Comparison of ENCODE assay signal across 22 cellular contexts in the genomic region with DNA sequence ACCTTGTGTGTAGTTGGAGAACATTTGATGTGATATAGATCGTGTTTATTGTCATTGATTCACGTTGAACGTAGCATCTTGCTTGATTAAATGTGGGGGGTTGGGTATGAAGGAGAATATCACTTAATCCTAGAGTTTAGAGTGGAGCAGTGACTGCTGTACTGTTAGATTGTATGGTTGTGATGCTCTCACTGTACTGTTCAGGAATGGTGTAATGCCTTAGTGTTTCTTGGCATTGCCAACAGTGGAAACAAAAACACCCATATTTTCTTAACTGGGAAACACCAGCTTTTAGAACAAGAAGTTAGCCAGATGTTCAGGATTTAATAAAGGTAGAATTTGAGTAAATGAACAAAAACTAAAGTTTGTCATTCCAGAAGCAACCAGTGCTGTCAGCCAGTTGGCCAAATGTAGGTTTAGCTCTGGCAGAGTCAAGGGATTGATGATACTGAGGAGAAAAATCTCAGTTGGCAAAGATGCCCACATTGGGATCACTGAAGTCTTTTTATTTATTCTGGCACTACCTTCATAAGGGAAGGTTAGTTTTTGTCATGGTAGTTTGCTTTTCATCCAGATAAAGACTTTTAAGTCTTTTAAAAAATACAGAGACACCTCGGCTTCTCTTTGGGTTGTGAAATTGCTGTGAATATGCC.
DNase-seq lines count a peak whose midpoint lies in the region; ATAC-seq, FAIRE-seq and TF ChIP-seq lines count a peak whose summit lies in the region.
"Had no signal": no experiment of that assay in that cellular context is flagged by ENCODE, and none has a peak within 500 bp of the region (broad histone marks: within the 10 kb centered on the region; RNA-seq: fewer than 3 reads in every experiment).

No MANE protein-coding gene starts in this region.

- H3K27me3 Mint-ChIP-seq in astrocyte (ENCODE audit: low read depth, unreplicated experiment): no peaks in the 10 kb centered on the region

- no peaks in the 10 kb centered on the region for H3K9me3 Mint-ChIP-seq in astrocyte (ENCODE audit: unreplicated experiment)
- H3K9me3 Mint-ChIP-seq: HFFc6 had no signal

- ATAC-seq in HepG2 (no peak), HG03196 (IDR thresholded peaks at IDR 0.05; ENCODE audit: unreplicated experiment) (no peak), body of pancreas (no peak)
- ATAC-seq: PC-3 had no signal

- CTCF ChIA-PET in mammary epithelial cell (lab: Charles Lee; ENCODE audit: low non-redundant PET): no interaction called here
- CTCF ChIA-PET in HepG2 (lab: Yijun Ruan, JAX; ENCODE audit: low intra/inter-chr PET ratio, low total read pairs): no interaction called here

- no peak overlapping the region for H3K4me2 ChIP-seq in mammary epithelial cell (ENCODE audit: insufficient read depth, low read depth, low read length)
- H3K4me2 ChIP-seq in astrocyte (ENCODE audit: low read length): no peak overlapping the region
- H3K4me2 ChIP-seq in HepG2 (ENCODE audit: low read depth, low read length): no peak overlapping the region
- H3K4me2 ChIP-seq: BLaER1 had no signal

- in situ Hi-C loops in mammary epithelial cell (cut with MboI; ENCODE audit: low sequenced_read_pairs in 2 of 2): no loop called here
- in situ Hi-C loops in HepG2 (cut with HindIII; ENCODE audit: extremely low pct_ligation_motif_present, low pct_unique_long_range_greater_than_20kb): no loop called here

- H2AFZ ChIP-seq in mammary epithelial cell (ENCODE audit: low read depth, low read length): no peak overlapping the region
- H2AFZ ChIP-seq in astrocyte (ENCODE audit: low read depth, low read length): no peak overlapping the region
- H2AFZ ChIP-seq in HepG2 (ENCODE audit: low read length): no peak overlapping the region

- no peak overlapping the region for H3K4me3 Mint-ChIP-seq in astrocyte (ENCODE audit: unreplicated experiment)
- H3K4me3 Mint-ChIP-seq: HFFc6 had no signal

- WGBS in mammary epithelial cell (ENCODE audit: low coverage, missing lambda C conversion rate): 77% methylated on average over 4 of the region's 4 CpGs
- 95% methylated on average over 4 of the region's 4 CpGs for WGBS in HepG2 (ENCODE audit: low lambda C conversion rate)
- 76 to 81% methylated on average over 4 of the region's 4 CpGs for WGBS in body of pancreas, 2 donors

- TF ChIP-seq RAD21 in HepG2 (CRISPR knock-in tag; IDR thresholded peaks at IDR 0.05): no peak

- dilution Hi-C loops in mammary epithelial cell (cut with HindIII; ENCODE audit: low sequenced_read_pairs): no loop called here

- H3K27me3 ChIP-seq in mammary epithelial cell (ENCODE audit: insufficient read depth, low read length) (no peaks in the 10 kb centered on the region), breast epithelium (no peaks in the 10 kb centered on the region), astrocyte (ENCODE audit: insufficient read depth, low read length) (no peaks in the 10 kb centered on the region), HepG2 (ENCODE audit: control insufficient read depth in 1 of 2, insufficient read depth in 2 of 2, low read length in 2 of 2) (no peaks in the 10 kb centered on the region), body of pancreas (no peaks in the 10 kb centered on the region)
- H3K27me3 ChIP-seq: BLaER1, SJCRH30 had no signal

- TF ChIP-seq EP300 in HepG2 (IDR thresholded peaks at IDR 0.05; ENCODE audit: low read depth in 2 of 2, low read length in 2 of 2): no peak
- TF ChIP-seq EP300 in HepG2 (CRISPR knock-in tag; IDR thresholded peaks at IDR 0.05; ENCODE audit: borderline replicate concordance): no peak

- TF ChIP-seq POLR2A in breast epithelium (IDR thresholded peaks at IDR 0.05) (no peak), HepG2 (IDR thresholded peaks at IDR 0.05; ENCODE audit: insufficient read depth in 1 of 2, low read depth in 2 of 2, low read length in 2 of 2) (no peak), body of pancreas (IDR thresholded peaks at IDR 0.05) (no peak)

- no peak overlapping the region for H3K27ac Mint-ChIP-seq in astrocyte (ENCODE audit: unreplicated experiment)
- H3K27ac Mint-ChIP-seq: HFFc6 had no signal

- H3K36me3 Mint-ChIP-seq in astrocyte (ENCODE audit: low read depth, unreplicated experiment): peaks cover 3% of the 10 kb centered on the region

- H3K79me2 ChIP-seq in mammary epithelial cell (ENCODE audit: insufficient read depth, low read length) (peaks cover 98% of the 10 kb centered on the region), astrocyte (ENCODE audit: insufficient read depth, low read length) (peaks cover 99% of the 10 kb centered on the region), HepG2 (ENCODE audit: insufficient read depth, low read length) (peaks cover 7% of the 10 kb centered on the region)

- no peak for FAIRE-seq in astrocyte (lab: Jason Lieb, UNC)
- no peak for FAIRE-seq in HepG2 (lab: Jason Lieb, UNC)
- FAIRE-seq: GM12892, H1 had no signal

- H3K4me3 ChIP-seq in mammary epithelial cell (replicated peaks in 1 of 3; ENCODE audit: insufficient read depth in 1 of 3, low read depth in 2 of 3, low read length in 3 of 3): no peak overlapping the region
- no peak overlapping the region for H3K4me3 ChIP-seq in breast epithelium
- H3K4me3 ChIP-seq in astrocyte (ENCODE audit: insufficient read depth, low read depth, low read length): no peak overlapping the region
- H3K4me3 ChIP-seq in HepG2 (replicated peaks in 1 of 3; ENCODE audit: insufficient read depth in 1 of 3, low read depth in 2 of 3, low read length in 3 of 3): no peak overlapping the region
- H3K4me3 ChIP-seq in body of pancreas: no peak overlapping the region
- H3K4me3 ChIP-seq: BLaER1, SJCRH30 had no signal

- intact Hi-C loops in mammary epithelial cell (cut with micrococcal nuclease) (no loop called here), breast epithelium (cut with DNase I; ENCODE audit: low total_unique reads) (no loop called here), HepG2 (cut with micrococcal nuclease; ENCODE audit: unreplicated experiment) (no loop called here), body of pancreas (cut with DNase I) (no loop called here)

- H4K20me1 ChIP-seq in mammary epithelial cell (ENCODE audit: insufficient read depth, low read length): no peaks in the 10 kb centered on the region
- peaks cover 98% of the 10 kb centered on the region for H4K20me1 ChIP-seq in astrocyte (ENCODE audit: insufficient read depth, low read length)
- H4K20me1 ChIP-seq in HepG2 (ENCODE audit: insufficient read depth, low read length): no peaks in the 10 kb centered on the region; the same call in 1 of the 2 replicates

- peaks cover 17% of the 10 kb centered on the region for H3K4me1 ChIP-seq in mammary epithelial cell (ENCODE audit: insufficient read depth, low read length)
- no peaks in the 10 kb centered on the region for H3K4me1 ChIP-seq in breast epithelium
- H3K4me1 ChIP-seq in astrocyte (ENCODE audit: insufficient read depth, low read length): peaks cover 3% of the 10 kb centered on the region
- no peaks in the 10 kb centered on the region for H3K4me1 ChIP-seq in HepG2 (ENCODE audit: insufficient read depth, low read length)
- H3K4me1 ChIP-seq in body of pancreas: no peaks in the 10 kb centered on the region
- H3K4me1 ChIP-seq: SJCRH30 had no signal

- no peak overlapping the region for H3K9ac ChIP-seq in mammary epithelial cell (ENCODE audit: insufficient read depth, low read length)
- no peak overlapping the region for H3K9ac ChIP-seq in astrocyte (ENCODE audit: low read length)
- H3K9ac ChIP-seq in HepG2 (ENCODE audit: insufficient read depth, low read depth, low read length): no peak overlapping the region
- H3K9ac ChIP-seq: BLaER1 had no signal

- BruUV-seq in mammary epithelial cell (replicated peaks; lab: Mats Ljungman, UMichigan) (TSS peak; percentile 15), HepG2 (replicated peaks; lab: Mats Ljungman, UMichigan) (TSS peak; percentile 37)

- no peaks in the 10 kb centered on the region for H3K4me1 Mint-ChIP-seq in astrocyte (ENCODE audit: low read depth, unreplicated experiment)

- H3K9me3 ChIP-seq in mammary epithelial cell (replicated peaks; ENCODE audit: insufficient read depth, low read length) (no peaks in the 10 kb centered on the region), breast epithelium (no peaks in the 10 kb centered on the region), astrocyte (ENCODE audit: insufficient read depth, low read depth, low read length) (no peaks in the 10 kb centered on the region), HepG2 (ENCODE audit: low read length) (no peaks in the 10 kb centered on the region), body of pancreas (no peaks in the 10 kb centered on the region)
- H3K9me3 ChIP-seq: BLaER1, SJCRH30 had no signal

- DNase-seq in mammary epithelial cell (no peak), breast epithelium (ENCODE audit: low spot score in 2 of 2) (no peak), astrocyte (ENCODE audit: low read depth) (peak; percentile 17), HepG2 (ENCODE audit: low spot score) (no peak), SW480 (ENCODE audit: low spot score) (no peak), OCI-M1 (lab: John Stamatoyannopoulos, UW) (no peak), body of pancreas (no peak)
- DNase-seq: DMS 273 treated with DMSO at 0.1 percent for 48 hours, GF-D8, HFFc6, KBM-7, NCI-H1436, NCI-H2081 treated with DMSO at 0.1 percent for 48 hours, NCI-H510A, NCI-H774, PC-3, SJCRH30 had no signal

- no peak overlapping the region for H3K27ac ChIP-seq in mammary epithelial cell (ENCODE audit: insufficient read depth, low read depth, low read length)
- H3K27ac ChIP-seq in breast epithelium: no peak overlapping the region
- no peak overlapping the region for H3K27ac ChIP-seq in astrocyte (ENCODE audit: low read depth, low read length)
- H3K27ac ChIP-seq in HepG2 (ENCODE audit: extremely low read length, insufficient read depth, low read length): no peak overlapping the region
- no peak overlapping the region for H3K27ac ChIP-seq in body of pancreas
- H3K27ac ChIP-seq: BLaER1, RWPE1, SJCRH30 had no signal

- POLR2A ChIA-PET in HepG2 (lab: Yijun Ruan, JAX): no interaction called here

- H3K36me3 ChIP-seq in mammary epithelial cell (ENCODE audit: insufficient read depth, low read length): no peaks in the 10 kb centered on the region
- H3K36me3 ChIP-seq in breast epithelium: no peaks in the 10 kb centered on the region
- no peaks in the 10 kb centered on the region for H3K36me3 ChIP-seq in astrocyte (ENCODE audit: insufficient read depth, low read length)
- H3K36me3 ChIP-seq in HepG2 (replicated peaks in 1 of 2; ENCODE audit: control insufficient read depth in 1 of 2, insufficient read depth in 2 of 2, low read length in 2 of 2): 0 out of 5 replicates have a peak, but pooled peaks cover 0 to 2% of the 10 kb centered on the region in 2 experiments
- no peaks in the 10 kb centered on the region for H3K36me3 ChIP-seq in body of pancreas (replicated peaks in 1 of 2; ENCODE audit: insufficient read depth in 1 of 2, low read depth in 2 of 2)
- H3K36me3 ChIP-seq: SJCRH30 had no signal

- TF ChIP-seq CTCF in mammary epithelial cell (conservative IDR thresholded peaks at IDR 0.05 in 1 of 2, IDR thresholded peaks at IDR 0.05 in 1 of 2; ENCODE audit: extremely low read depth in 1 of 2, insufficient read depth in 1 of 2, low read depth in 1 of 2, low read length in 2 of 2) (no peak), breast epithelium (IDR thresholded peaks at IDR 0.05) (no peak), astrocyte (IDR thresholded peaks at IDR 0.05; ENCODE audit: insufficient read depth, low read depth, low read length) (no peak), HepG2 (CRISPR knock-in tag; IDR thresholded peaks at IDR 0.05) (no peak), body of pancreas (IDR thresholded peaks at IDR 0.05) (no peak)

TF ChIP-seq in HepG2, 621 proteins besides CTCF, POLR2A, EP300 and RAD21 (continues in another document):
- no peak for TF ChIP-seq ZKSCAN8 (CRISPR knock-in tag; IDR thresholded peaks at IDR 0.05; ENCODE audit: borderline replicate concordance)
